ENCODE assay signal across 1 cellular context in the genomic region with DNA sequence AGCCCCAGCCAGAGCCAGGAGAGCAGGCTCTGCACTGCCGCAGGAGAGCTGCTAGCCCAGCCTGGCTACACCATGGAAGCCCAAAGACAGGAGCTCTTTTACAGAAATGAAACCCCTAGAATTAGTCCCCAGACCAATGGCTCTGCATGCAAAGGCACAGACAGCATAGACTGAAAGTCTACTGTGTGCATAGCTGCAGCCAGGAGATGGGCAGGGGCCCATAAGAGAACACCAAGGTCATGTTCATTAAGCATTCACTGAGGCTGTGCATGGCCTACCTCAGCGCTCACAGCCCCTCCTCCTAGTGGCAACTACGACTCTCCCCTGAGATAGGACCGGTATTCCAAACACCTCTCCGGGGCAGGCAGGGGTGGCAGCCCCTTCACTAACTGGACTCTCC.
TF ChIP-seq lines count a peak whose summit lies in the region.

No MANE protein-coding gene starts in this region.

TF ChIP-seq in WTC11, 78 proteins besides CTCF, POLR2A, EP300 and RAD21:
- TF ChIP-seq ZNF263 (CRISPR knock-in tag; IDR thresholded peaks at IDR 0.05; ENCODE audit: low read depth) (no peak), NR1H2 (CRISPR knock-in tag; IDR thresholded peaks at IDR 0.05) (no peak), GRHL2 (CRISPR knock-in tag; IDR thresholded peaks at IDR 0.05; ENCODE audit: insufficient replicate concordance, severe bottlenecking) (no peak), TEAD4 (CRISPR knock-in tag; IDR thresholded peaks at IDR 0.05) (no peak), ZNF512 (CRISPR knock-in tag; IDR thresholded peaks at IDR 0.05; ENCODE audit: borderline replicate concordance) (no peak), ATF2 (CRISPR knock-in tag; IDR thresholded peaks at IDR 0.05; ENCODE audit: borderline replicate concordance, low read depth) (no peak), SMAD4 (CRISPR knock-in tag; IDR thresholded peaks at IDR 0.05) (no peak), JUN (CRISPR knock-in tag; IDR thresholded peaks at IDR 0.05) (no peak), AR (CRISPR knock-in tag; IDR thresholded peaks at IDR 0.05) (no peak), HMGA2 (CRISPR knock-in tag; IDR thresholded peaks at IDR 0.05) (no peak), ZNF232 (CRISPR knock-in tag; IDR thresholded peaks at IDR 0.05) (no peak), OVOL2 (CRISPR knock-in tag; IDR thresholded peaks at IDR 0.05; ENCODE audit: borderline replicate concordance) (no peak)
- TF ChIP-seq, protein P1, sequence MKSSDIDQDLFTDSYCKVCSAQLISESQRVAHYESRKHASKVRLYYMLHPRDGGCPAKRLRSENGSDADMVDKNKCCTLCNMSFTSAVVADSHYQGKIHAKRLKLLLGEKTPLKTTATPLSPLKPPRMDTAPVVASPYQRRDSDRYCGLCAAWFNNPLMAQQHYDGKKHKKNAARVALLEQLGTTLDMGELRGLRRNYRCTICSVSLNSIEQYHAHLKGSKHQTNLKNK (CRISPR knock-in tag; IDR thresholded peaks at IDR 0.05): no peak
- TF ChIP-seq, protein P2, sequence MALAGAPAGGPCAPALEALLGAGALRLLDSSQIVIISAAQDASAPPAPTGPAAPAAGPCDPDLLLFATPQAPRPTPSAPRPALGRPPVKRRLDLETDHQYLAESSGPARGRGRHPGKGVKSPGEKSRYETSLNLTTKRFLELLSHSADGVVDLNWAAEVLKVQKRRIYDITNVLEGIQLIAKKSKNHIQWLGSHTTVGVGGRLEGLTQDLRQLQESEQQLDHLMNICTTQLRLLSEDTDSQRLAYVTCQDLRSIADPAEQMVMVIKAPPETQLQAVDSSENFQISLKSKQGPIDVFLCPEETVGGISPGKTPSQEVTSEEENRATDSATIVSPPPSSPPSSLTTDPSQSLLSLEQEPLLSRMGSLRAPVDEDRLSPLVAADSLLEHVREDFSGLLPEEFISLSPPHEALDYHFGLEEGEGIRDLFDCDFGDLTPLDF (CRISPR knock-in tag; IDR thresholded peaks at IDR 0.05): no peak
TF ChIP-seq in WTC11: peak in this region for 0.
